33 cellular contexts compared by ENCODE assay signal in genomic region chr3:156938724-156939123, GRCh38.
"Had no signal": no experiment of that assay in that cellular context is flagged by ENCODE, and none has a peak within 500 bp of the region (broad histone marks: within the 10 kb centered on the region; RNA-seq: fewer than 3 reads in every experiment).

No MANE protein-coding gene starts in this region.

- DNase-seq: activated B cell treated with CpG ODN at 0.5 μM for 24 hours; activated CD4-positive, alpha-beta memory T cell treated with anti-CD3 and anti-CD28 coated beads for 36 hours; activated CD4-positive, alpha-beta T cell treated with anti-CD3 and anti-CD28 coated beads for 4 hours; activated CD4-positive, alpha-beta T cell treated with anti-CD3 and anti-CD28 coated beads, Interleukin-2, amount 10 ng/mL, durations not matched to agents 24 days and 14 days; activated CD4-positive, alpha-beta T cell treated with anti-CD3 and anti-CD28 coated beads, Interleukin-2, amount 50 U/mL, for 1 hour; activated CD4-positive, alpha-beta T cell treated with anti-CD3 and anti-CD28 coated beads, Interleukin-2, amount 50 U/mL, for 4 hours; activated CD4-positive, CD25-positive, alpha-beta regulatory T cell treated with anti-CD3 and anti-CD28 coated beads, Interleukin-2, amount 50 U/mL, for 72 hours; activated CD8-positive, alpha-beta memory T cell treated with anti-CD3 and anti-CD28 coated beads, Interleukin-2, amount 50 U/mL, for 4 hours; activated CD8-positive, alpha-beta T cell treated with anti-CD3 and anti-CD28 coated beads for 36 hours; activated effector memory CD4-positive, alpha-beta T cell treated with anti-CD3 and anti-CD28 coated beads, Interleukin-2, amount 50 U/mL, for 16 hours; activated gamma-delta T cell treated with Interleukin-2 at 50 U/mL for 16 hours; activated naive CD4-positive, alpha-beta T cell; activated naive CD4-positive, alpha-beta T cell treated with anti-CD3 and anti-CD28 coated beads for 36 hours; activated naive CD4-positive, alpha-beta T cell treated with anti-CD3 and anti-CD28 coated beads, Interleukin-2, amount 50 U/mL, for 16 hours; activated naive CD8-positive, alpha-beta T cell treated with anti-CD3 and anti-CD28 coated beads for 36 hours; activated T-cell treated with anti-CD3 and anti-CD28 coated beads for 4 hours; activated T-cell treated with anti-CD3 and anti-CD28 coated beads, Interleukin-2, amount 50 U/mL, for 1 hour; activated T-cell treated with anti-CD3 and anti-CD28 coated beads, Interleukin-2, amount 50 U/mL, for 4 hours; activated T-cell treated with anti-CD3 and anti-CD28 coated beads, Interleukin-2, amount 50 U/mL, for 72 hours; adrenal gland; amniotic stem cell; aorta; body of pancreas; brain microvascular endothelial cell; central memory CD4-positive, alpha-beta T cell; T-helper 2 cell; T-helper 9 cell had no signal

- H3K27ac ChIP-seq: adrenal gland, body of pancreas, brain microvascular endothelial cell, breast epithelium, VCaP had no signal

- FAIRE-seq: astrocyte, TTC549 had no signal

- H3K36me3 ChIP-seq: adrenal gland, brain microvascular endothelial cell, breast epithelium had no signal

- H3K27me3 ChIP-seq: adrenal gland, body of pancreas, brain microvascular endothelial cell, breast epithelium had no signal

- H3K4me1 ChIP-seq: adrenal gland, body of pancreas, breast epithelium had no signal

- H3K9me3 ChIP-seq: adrenal gland, body of pancreas, breast epithelium had no signal

- ATAC-seq: activated CD8-positive, alpha-beta T cell treated with anti-CD3 and anti-CD28 coated beads for 36 hours; activated naive CD4-positive, alpha-beta T cell treated with anti-CD3 and anti-CD28 coated beads, Interleukin-2, amount 50 U/mL, for 72 hours; activated T-cell treated with anti-CD3 and anti-CD28 coated beads, Interleukin-2, amount 50 U/mL, for 4 hours; activated T-cell treated with anti-CD3 and anti-CD28 coated beads, Interleukin-2, amount 50 U/mL, for 72 hours; activated T-helper 17 cell treated with anti-CD3 and anti-CD28 coated beads, Interleukin-2, amount 50 U/mL, for 72 hours; body of pancreas had no signal

- H3K4me3 ChIP-seq: adrenal gland, body of pancreas, breast epithelium had no signal
